Comparison of ENCODE assay signal across 8 cellular contexts in genomic region chr17:79026345-79027273, GRCh38. TPM values are rescaled to one million over a fixed set of nuclear protein-coding genes. Genes with fewer than 3 reads are reported as not detected.
DNase-seq lines count a peak whose midpoint lies in the region; TF ChIP-seq lines count a peak whose summit lies in the region.

No MANE protein-coding gene starts in this region.

- H3K9ac ChIP-seq in BLaER1 (no peak overlapping the region), neural progenitor cell (no peak overlapping the region)

- H3K4me1 ChIP-seq in BLaER1 (peaks cover 71% of the 10 kb centered on the region), neural progenitor cell (peaks cover 9% of the 10 kb centered on the region)

- H3K27ac Mint-ChIP-seq in neural progenitor cell: no peak overlapping the region

- H3K4me1 Mint-ChIP-seq in neural progenitor cell: peaks cover 14% of the 10 kb centered on the region

- peak overlapping the region; percentile 46 for H3K4me3 Mint-ChIP-seq in neural progenitor cell

- H3K9me3 Mint-ChIP-seq in neural progenitor cell: no peaks in the 10 kb centered on the region

- H3K9me3 ChIP-seq in BLaER1: no peaks in the 10 kb centered on the region
- no peaks in the 10 kb centered on the region for H3K9me3 ChIP-seq in neural progenitor cell (ENCODE audit: low read depth)

- peak overlapping the region; percentile 80 for H3K4me2 ChIP-seq in BLaER1
- H3K4me2 ChIP-seq in neural progenitor cell: no peak overlapping the region

- peaks cover 36% of the 10 kb centered on the region for H3K27me3 Mint-ChIP-seq in neural progenitor cell (ENCODE audit: insufficient read depth, low read depth)

- no peaks in the 10 kb centered on the region for H3K79me2 ChIP-seq in neural progenitor cell (ENCODE audit: low read depth)

- H3K27ac ChIP-seq in BLaER1 (no peak overlapping the region), neural progenitor cell (no peak overlapping the region)

- no peaks in the 10 kb centered on the region for H3K36me3 ChIP-seq in BLaER1
- no peaks in the 10 kb centered on the region for H3K36me3 ChIP-seq in neural progenitor cell

- DNase-seq in NCI-H146 treated with DMSO at 0.1 percent for 48 hours (lab: John Stamatoyannopoulos, UW; ENCODE audit: unreplicated experiment): peak; percentile 59
- DNase-seq in epithelial cell of esophagus (ENCODE audit: low read depth): peak; percentile 60
- no peak for DNase-seq in neural progenitor cell (ENCODE audit: low spot score)
- no peak for DNase-seq in NCI-H1092 (lab: John Stamatoyannopoulos, UW)
- no peak for DNase-seq in stimulated activated naive CD4-positive, alpha-beta T cell treated with Interleukin-2 at 50 U/mL for 16 hours (lab: John Stamatoyannopoulos, UW)
- DNase-seq in midbrain (lab: John Stamatoyannopoulos, UW): no peak
- DNase-seq in NCI-H128 (lab: John Stamatoyannopoulos, UW; ENCODE audit: unreplicated experiment): no peak

- H3F3A ChIP-seq in neural progenitor cell (ENCODE audit: low read depth): peaks cover 22% of the 10 kb centered on the region

- peaks cover 38% of the 10 kb centered on the region for H3K27me3 ChIP-seq in BLaER1
- peaks cover 94% of the 10 kb centered on the region for H3K27me3 ChIP-seq in neural progenitor cell

- no peaks in the 10 kb centered on the region for H3K36me3 Mint-ChIP-seq in neural progenitor cell

- TF ChIP-seq CTCF in epithelial cell of esophagus (IDR thresholded peaks at IDR 0.05; ENCODE audit: insufficient read depth, low read depth, low read length, missing control alignments) (no peak), neural progenitor cell (IDR thresholded peaks at IDR 0.05) (no peak)

- H2AFZ ChIP-seq in neural progenitor cell (replicated peaks): no peak overlapping the region

- H3K4me3 ChIP-seq in BLaER1: no peak overlapping the region
- no peak overlapping the region for H3K4me3 ChIP-seq in epithelial cell of esophagus (ENCODE audit: low read length)
- no peak overlapping the region for H3K4me3 ChIP-seq in neural progenitor cell

- H4K20me1 ChIP-seq in BLaER1 (no peaks in the 10 kb centered on the region), neural progenitor cell (ENCODE audit: low read depth) (peaks cover 3% of the 10 kb centered on the region)

RNA-seq across cellular contexts. Expression of gene C1QTNF1, which starts 2.6 kb away (rescaled TPM):
- 1.4 and 2.6 TPM in 2 replicates for total RNA-seq in neural progenitor cell (ENCODE audit: low replicate concordance)

RNA-seq across cellular contexts. Expression of gene CANT1, which starts 17.0 kb away (rescaled TPM):
- total RNA-seq in neural progenitor cell (ENCODE audit: low replicate concordance): 24.3 and 61.3 TPM in 2 replicates

RNA-seq across cellular contexts. Expression of gene LGALS3BP, which starts 46.9 kb away (rescaled TPM):
- 17.5 and 64.3 TPM in 2 replicates for total RNA-seq in neural progenitor cell (ENCODE audit: low replicate concordance)

RNA-seq across cellular contexts. Expression of gene ENGASE, which starts 48.0 kb away (rescaled TPM):
- 11.7 and 29.4 TPM in 2 replicates for total RNA-seq in neural progenitor cell (ENCODE audit: low replicate concordance)

Comparison
In these comparisons a context has a peak if more than half of its experiments do, and no peak if none do; other contexts are left out.
1. DNase-seq: peak in NCI-H146 treated with DMSO at 0.1 percent for 48 hours (single experiment) and epithelial cell of esophagus (single experiment); none in neural progenitor cell (single experiment), NCI-H1092 (single experiment), stimulated activated naive CD4-positive, alpha-beta T cell treated with Interleukin-2 at 50 U/mL for 16 hours (single experiment), midbrain (single experiment) and NCI-H128 (single experiment).